Comparison of ENCODE assay signal across 8 cellular contexts in the genomic region with DNA sequence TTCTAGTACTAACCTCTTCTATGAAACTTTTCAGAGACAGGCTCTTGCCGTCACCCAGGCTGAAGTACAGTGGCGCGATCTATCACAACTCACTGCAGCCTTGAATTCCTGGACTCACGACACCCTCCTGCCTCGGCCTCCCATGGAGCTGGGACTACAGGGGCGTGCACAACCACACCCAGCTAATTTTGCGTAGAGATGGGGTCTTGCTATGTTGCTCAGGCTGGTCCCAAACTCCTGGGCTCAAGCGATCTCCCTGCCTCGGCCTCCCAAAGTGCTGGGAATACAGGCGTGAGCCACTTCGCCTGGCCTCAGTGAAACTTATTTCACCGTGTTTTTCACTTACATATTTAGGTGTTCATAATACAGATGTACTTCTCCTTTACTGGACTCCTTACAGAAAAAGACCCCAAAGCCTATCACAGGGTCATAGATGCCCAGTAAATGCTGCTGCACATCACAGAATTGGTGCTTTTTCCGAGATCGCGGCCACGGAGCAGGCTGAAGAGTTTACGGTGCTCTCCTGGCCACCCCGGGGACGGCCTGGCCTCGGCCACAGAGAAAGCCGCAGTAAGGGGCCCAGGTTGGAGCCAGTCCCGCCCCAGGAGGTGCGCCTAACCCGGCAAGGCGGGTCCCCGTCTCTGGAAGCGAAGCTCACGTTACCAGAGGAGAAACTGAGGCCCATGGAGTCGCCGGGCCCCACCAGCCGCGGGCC. TPM values are rescaled to one million over a fixed set of nuclear protein-coding genes. Genes with fewer than 3 reads are reported as not detected.
DNase-seq lines count a peak whose midpoint lies in the region; ATAC-seq, FAIRE-seq and TF ChIP-seq lines count a peak whose summit lies in the region.

No MANE protein-coding gene starts in this region.

- TF ChIP-seq EP300 in HepG2 (IDR thresholded peaks at IDR 0.05; ENCODE audit: low read depth in 2 of 2, low read length in 2 of 2) = no peak
- no peak for TF ChIP-seq EP300 in HepG2 (CRISPR knock-in tag; IDR thresholded peaks at IDR 0.05; ENCODE audit: borderline replicate concordance)

- H3K4me3 ChIP-seq in BJ (ENCODE audit: low read depth, low read length) = peak overlapping the region; percentile 90
- H3K4me3 ChIP-seq in HepG2 (replicated peaks in 1 of 3; ENCODE audit: insufficient read depth in 1 of 3, low read depth in 2 of 3, low read length in 3 of 3) = peak overlapping the region; percentile 87 to 96 (median 94)

- peak overlapping the region; percentile 99 for H3K9ac ChIP-seq in HepG2 (ENCODE audit: insufficient read depth, low read depth, low read length)

- POLR2A ChIA-PET in BJ (lab: Charles Lee) (interaction anchor here (1.0 kb wide), 1 partner anchor 18 kb away, joined by 12 read pairs; no protein-coding TSS in a partner anchor), HepG2 (lab: Yijun Ruan, JAX) (interaction anchor here (0.6 to 2.4 kb wide), 11 partner anchors 9 to 73 kb away, joined by 3 to 17 read pairs (median 8); a partner anchor contains a TSS)

- 2% methylated on average over 13 of the region's 32 CpGs for WGBS in HepG2 (ENCODE audit: low lambda C conversion rate)

- intact Hi-C loops in HepG2 (cut with micrococcal nuclease; ENCODE audit: unreplicated experiment) = no loop called here

- no peak for TF ChIP-seq CTCF in BJ (IDR thresholded peaks at IDR 0.05; ENCODE audit: insufficient read depth, low read depth, low read length)
- TF ChIP-seq CTCF in brain (conservative IDR thresholded peaks at IDR 0.05) = no peak
- no peak for TF ChIP-seq CTCF in HepG2 (CRISPR knock-in tag; IDR thresholded peaks at IDR 0.05)
- TF ChIP-seq CTCF in type B pancreatic cell (conservative IDR thresholded peaks at IDR 0.05) = no peak

- peaks cover 3% of the 10 kb centered on the region; the same call in 1 of the 2 replicates for H4K20me1 ChIP-seq in HepG2 (ENCODE audit: insufficient read depth, low read length)

- H3K4me2 ChIP-seq in HepG2 (ENCODE audit: low read depth, low read length) = peak overlapping the region; percentile 86

- H3K9me3 Mint-ChIP-seq in brain (peaks cover 0 to 7% (median 3%) of the 10 kb centered on the region in 5 experiments), type B pancreatic cell (peaks cover 6% of the 10 kb centered on the region)

- peaks cover 15% of the 10 kb centered on the region for H3K36me3 ChIP-seq in BJ (ENCODE audit: control insufficient read depth, insufficient read depth, low read length)
- peaks cover 12 to 24% of the 10 kb centered on the region in 2 experiments for H3K36me3 ChIP-seq in HepG2 (replicated peaks in 1 of 2; ENCODE audit: control insufficient read depth in 1 of 2, insufficient read depth in 2 of 2, low read length in 2 of 2)

- H3K27ac Mint-ChIP-seq in brain = peak overlapping the region; percentile 87 to 98 (median 97)
- H3K27ac Mint-ChIP-seq in type B pancreatic cell = peak overlapping the region; percentile 93

- H2AFZ ChIP-seq in HepG2 (ENCODE audit: low read length) = no peak overlapping the region

- H3K4me3 Mint-ChIP-seq in brain (peak overlapping the region; percentile 90 to 96 (median 95)), type B pancreatic cell (peak overlapping the region; percentile 93)

- TSS peak; percentile 86 for BruUV-seq in HepG2 (replicated peaks; lab: Mats Ljungman, UMichigan)

- H3K36me3 Mint-ChIP-seq in brain (peaks cover 32% of the 10 kb centered on the region), type B pancreatic cell (peaks cover 8% of the 10 kb centered on the region)

- TF ChIP-seq POLR2A in HepG2 (IDR thresholded peaks at IDR 0.05; ENCODE audit: insufficient read depth in 1 of 2, low read depth in 2 of 2, low read length in 2 of 2) = no peak

- CTCF ChIA-PET in BJ (lab: Yijun Ruan, JAX) (interaction anchor here (0.9 to 1.5 kb wide), 3 partner anchors 21 to 148 kb away, joined by 3 read pairs; no protein-coding TSS in a partner anchor), HepG2 (lab: Yijun Ruan, JAX; ENCODE audit: low intra/inter-chr PET ratio, low total read pairs) (no interaction called here)

- no peak for DNase-seq in BJ (ENCODE audit: low read depth)
- DNase-seq in KBM-7 = peak; percentile 37
- DNase-seq in HepG2 (ENCODE audit: low spot score) = peak; percentile 30
- no peak for DNase-seq in type B pancreatic cell (ENCODE audit: extremely low spot score, unreplicated experiment)
- DNase-seq in stimulated activated CD4-positive, alpha-beta T cell treated with anti-CD3 and anti-CD28 coated beads, Interleukin-2, amount 100 ng/mL, for 24 hours = no peak
- DNase-seq in NCI-H1048 (lab: John Stamatoyannopoulos, UW) = no peak

- H3K27me3 ChIP-seq in BJ (ENCODE audit: control insufficient read depth, insufficient read depth, low read length) = no peaks in the 10 kb centered on the region
- H3K27me3 ChIP-seq in HepG2 (ENCODE audit: control insufficient read depth in 1 of 2, insufficient read depth in 2 of 2, low read length in 2 of 2) = peaks cover 0 to 4% of the 10 kb centered on the region in 2 experiments; a peak in 1 of 5 replicates

- in situ Hi-C loops in KBM-7 (cut with MboI; ENCODE audit: low pct_unique_long_range_greater_than_20kb, low sequenced_read_pairs) (no loop called here), HepG2 (cut with HindIII; ENCODE audit: extremely low pct_ligation_motif_present, low pct_unique_long_range_greater_than_20kb) (no loop called here)

- H3K27me3 Mint-ChIP-seq in brain (peaks cover 6% of the 10 kb centered on the region), type B pancreatic cell (no peaks in the 10 kb centered on the region)

- no peak for TF ChIP-seq RAD21 in HepG2 (CRISPR knock-in tag; IDR thresholded peaks at IDR 0.05)

- no peaks in the 10 kb centered on the region for H3K9me3 ChIP-seq in HepG2 (ENCODE audit: low read length)

- ATAC-seq in GM19452 (IDR thresholded peaks at IDR 0.05; ENCODE audit: unreplicated experiment) (peak; percentile 27), HepG2 (peak; percentile 39)

- peak; percentile 72 for FAIRE-seq in HepG2 (lab: Jason Lieb, UNC)

- peak overlapping the region; percentile 82 for H3K27ac ChIP-seq in HepG2 (ENCODE audit: extremely low read length, insufficient read depth, low read length)

- peaks cover 45% of the 10 kb centered on the region for H3K4me1 ChIP-seq in HepG2 (ENCODE audit: insufficient read depth, low read length)

- H3K79me2 ChIP-seq in HepG2 (ENCODE audit: insufficient read depth, low read length) = peaks cover 24% of the 10 kb centered on the region

- H3K4me1 Mint-ChIP-seq in brain (peaks cover 30% of the 10 kb centered on the region), type B pancreatic cell (ENCODE audit: unreplicated experiment) (peaks cover 13% of the 10 kb centered on the region)

RNA-seq across cellular contexts. Expression of a gene that starts 0.6 kb away (rescaled TPM):
- polyA plus RNA-seq in BJ (2011; rRNA removed) (40.6 and 63.7 TPM in 2 replicates), brain (ENCODE audit: insufficient read depth, low read depth, low replicate concordance) (25.0 TPM), HepG2 (2011; rRNA removed) (43.4 and 51.8 TPM in 2 replicates)
- polyA minus RNA-seq in BJ (2011; rRNA and poly(A)+ RNA removed) = 75.3 and 123 TPM in 2 replicates
- total RNA-seq in HepG2 (2016; rRNA removed; fragmentation: Illumina TruSeq; extraction: Trizol) (17.7 and 47.2 TPM in 2 replicates), type B pancreatic cell (ENCODE audit: low replicate concordance) (45.9 and 55.8 TPM in 2 replicates)
- total RNA-seq in HepG2 (2016; cell fraction: cytosol; rRNA removed; fragmentation: Illumina TruSeq; extraction: Trizol; ENCODE audit: low read depth) = 15.6 and 16.0 TPM in 2 replicates
- 18.0 and 45.6 TPM in 2 replicates for total RNA-seq in HepG2 (2016; cell fraction: insoluble cytoplasmic fraction; rRNA removed; fragmentation: Illumina TruSeq; extraction: Trizol)
- 19.6 and 21.4 TPM in 2 replicates for total RNA-seq in HepG2 (2016; cell fraction: membrane; rRNA removed; fragmentation: Illumina TruSeq; extraction: Trizol)
- total RNA-seq in HepG2 (2016; cell fraction: nucleus; rRNA removed; fragmentation: Illumina TruSeq; extraction: Trizol) = 39.7 and 53.4 TPM in 2 replicates
- polyA plus RNA-seq in HepG2 (2011; cell fraction: cytosol; rRNA removed) = 34.9 and 60.3 TPM in 2 replicates
- 48.6 and 49.4 TPM in 2 replicates for polyA plus RNA-seq in HepG2 (2011; cell fraction: nucleus; rRNA removed)
- 20.5 and 28.9 TPM in 2 replicates for polyA plus RNA-seq in HepG2 (2012)
- polyA plus RNA-seq in HepG2 (2016; cell fraction: cytosol; fragmentation: Illumina TruSeq; extraction: Trizol; ENCODE audit: low read depth) = 5.7 and 6.6 TPM in 2 replicates
- polyA plus RNA-seq in HepG2 (2016; cell fraction: insoluble cytoplasmic fraction; fragmentation: Illumina TruSeq; extraction: Trizol; ENCODE audit: low read depth) = 12.8 and 15.1 TPM in 2 replicates
- 8.4 and 11.1 TPM in 2 replicates for polyA plus RNA-seq in HepG2 (2016; cell fraction: membrane; fragmentation: Illumina TruSeq; extraction: Trizol; ENCODE audit: low read depth)
- 59.0 and 65.3 TPM in 2 replicates for polyA plus RNA-seq in HepG2 (2016; cell fraction: nucleus; fragmentation: Illumina TruSeq; extraction: Trizol; ENCODE audit: insufficient read depth, low read depth)
- polyA minus RNA-seq in HepG2 (2011; rRNA and poly(A)+ RNA removed; ENCODE audit: low replicate concordance) = 93.7 and 149 TPM in 2 replicates
- 63.0 and 87.1 TPM in 2 replicates for polyA minus RNA-seq in HepG2 (2011; cell fraction: cytosol; rRNA and poly(A)+ RNA removed)
- polyA minus RNA-seq in HepG2 (2011; cell fraction: nucleus; rRNA and poly(A)+ RNA removed) = 28.2 and 35.2 TPM in 2 replicates

RNA-seq across cellular contexts. Expression of a gene that starts 20.3 kb away (rescaled TPM):
- polyA plus RNA-seq in BJ (2011; rRNA removed) = 65.2 and 89.6 TPM in 2 replicates
- 29.9 and 52.5 TPM in 2 replicates for polyA minus RNA-seq in BJ (2011; rRNA and poly(A)+ RNA removed)
- polyA plus RNA-seq in brain (ENCODE audit: insufficient read depth, low read depth, low replicate concordance) = 66.4 TPM
- total RNA-seq in HepG2 (2016; rRNA removed; fragmentation: Illumina TruSeq; extraction: Trizol) = 22.1 and 24.3 TPM in 2 replicates
- total RNA-seq in HepG2 (2016; cell fraction: cytosol; rRNA removed; fragmentation: Illumina TruSeq; extraction: Trizol; ENCODE audit: low read depth) = 46.0 and 47.6 TPM in 2 replicates
- total RNA-seq in HepG2 (2016; cell fraction: insoluble cytoplasmic fraction; rRNA removed; fragmentation: Illumina TruSeq; extraction: Trizol) = 17.6 and 24.7 TPM in 2 replicates
- 71.6 and 76.1 TPM in 2 replicates for total RNA-seq in HepG2 (2016; cell fraction: membrane; rRNA removed; fragmentation: Illumina TruSeq; extraction: Trizol)
- 13.2 and 14.6 TPM in 2 replicates for total RNA-seq in HepG2 (2016; cell fraction: nucleus; rRNA removed; fragmentation: Illumina TruSeq; extraction: Trizol)
- 38.2 and 38.3 TPM in 2 replicates for polyA plus RNA-seq in HepG2 (2011; rRNA removed)
- 26.3 and 36.9 TPM in 2 replicates for polyA plus RNA-seq in HepG2 (2011; cell fraction: cytosol; rRNA removed)
- 18.9 and 21.3 TPM in 2 replicates for polyA plus RNA-seq in HepG2 (2011; cell fraction: nucleus; rRNA removed)
- 17.2 and 21.1 TPM in 2 replicates for polyA plus RNA-seq in HepG2 (2012)
- polyA plus RNA-seq in HepG2 (2016; cell fraction: cytosol; fragmentation: Illumina TruSeq; extraction: Trizol; ENCODE audit: low read depth) = 67.1 and 73.8 TPM in 2 replicates
- polyA plus RNA-seq in HepG2 (2016; cell fraction: insoluble cytoplasmic fraction; fragmentation: Illumina TruSeq; extraction: Trizol; ENCODE audit: low read depth) = 26.5 and 34.4 TPM in 2 replicates
- polyA plus RNA-seq in HepG2 (2016; cell fraction: membrane; fragmentation: Illumina TruSeq; extraction: Trizol; ENCODE audit: low read depth) = 87.1 and 87.3 TPM in 2 replicates
- polyA plus RNA-seq in HepG2 (2016; cell fraction: nucleus; fragmentation: Illumina TruSeq; extraction: Trizol; ENCODE audit: insufficient read depth, low read depth) = 31.2 and 33.1 TPM in 2 replicates
- 47.1 and 98.7 TPM in 2 replicates for polyA minus RNA-seq in HepG2 (2011; rRNA and poly(A)+ RNA removed; ENCODE audit: low replicate concordance)
- polyA minus RNA-seq in HepG2 (2011; cell fraction: cytosol; rRNA and poly(A)+ RNA removed) = 17.2 and 21.1 TPM in 2 replicates
- 13.4 and 13.7 TPM in 2 replicates for polyA minus RNA-seq in HepG2 (2011; cell fraction: nucleus; rRNA and poly(A)+ RNA removed)
- total RNA-seq in type B pancreatic cell (ENCODE audit: low replicate concordance) = 32.8 and 37.7 TPM in 2 replicates

RNA-seq across cellular contexts. Expression of a gene that starts 46.5 kb away (rescaled TPM):
- polyA plus RNA-seq in BJ (2011; rRNA removed) (not detected in 2 replicates), brain (ENCODE audit: insufficient read depth, low read depth, low replicate concordance) (4.0 TPM), HepG2 (2011; rRNA removed) (60.1 and 66.2 TPM in 2 replicates)
- not detected in 2 replicates for polyA minus RNA-seq in BJ (2011; rRNA and poly(A)+ RNA removed)
- total RNA-seq in HepG2 (2016; rRNA removed; fragmentation: Illumina TruSeq; extraction: Trizol) (17.2 and 51.6 TPM in 2 replicates), type B pancreatic cell (ENCODE audit: low replicate concordance) (27.8 and 35.6 TPM in 2 replicates)
- total RNA-seq in HepG2 (2016; cell fraction: cytosol; rRNA removed; fragmentation: Illumina TruSeq; extraction: Trizol; ENCODE audit: low read depth) = 27.0 and 29.0 TPM in 2 replicates
- total RNA-seq in HepG2 (2016; cell fraction: insoluble cytoplasmic fraction; rRNA removed; fragmentation: Illumina TruSeq; extraction: Trizol) = 18.9 and 53.8 TPM in 2 replicates
- 21.9 and 22.1 TPM in 2 replicates for total RNA-seq in HepG2 (2016; cell fraction: membrane; rRNA removed; fragmentation: Illumina TruSeq; extraction: Trizol)
- total RNA-seq in HepG2 (2016; cell fraction: nucleus; rRNA removed; fragmentation: Illumina TruSeq; extraction: Trizol) = 81.2 and 99.5 TPM in 2 replicates
- polyA plus RNA-seq in HepG2 (2011; cell fraction: cytosol; rRNA removed) = 5.9 and 8.8 TPM in 2 replicates
- 568 and 629 TPM in 2 replicates for polyA plus RNA-seq in HepG2 (2011; cell fraction: nucleus; rRNA removed)
- 128 and 152 TPM in 2 replicates for polyA plus RNA-seq in HepG2 (2012)
- 6.4 and 8.2 TPM in 2 replicates for polyA plus RNA-seq in HepG2 (2016; cell fraction: cytosol; fragmentation: Illumina TruSeq; extraction: Trizol; ENCODE audit: low read depth)
- polyA plus RNA-seq in HepG2 (2016; cell fraction: insoluble cytoplasmic fraction; fragmentation: Illumina TruSeq; extraction: Trizol; ENCODE audit: low read depth) = 30.7 and 38.6 TPM in 2 replicates
- 8.2 and 12.6 TPM in 2 replicates for polyA plus RNA-seq in HepG2 (2016; cell fraction: membrane; fragmentation: Illumina TruSeq; extraction: Trizol; ENCODE audit: low read depth)
- 647 and 722 TPM in 2 replicates for polyA plus RNA-seq in HepG2 (2016; cell fraction: nucleus; fragmentation: Illumina TruSeq; extraction: Trizol; ENCODE audit: insufficient read depth, low read depth)
- 6.4 and 30.3 TPM in 2 replicates for polyA minus RNA-seq in HepG2 (2011; rRNA and poly(A)+ RNA removed; ENCODE audit: low replicate concordance)
- 11.7 and 11.8 TPM in 2 replicates for polyA minus RNA-seq in HepG2 (2011; cell fraction: cytosol; rRNA and poly(A)+ RNA removed)
- 59.6 and 87.7 TPM in 2 replicates for polyA minus RNA-seq in HepG2 (2011; cell fraction: nucleus; rRNA and poly(A)+ RNA removed)

RNA-seq across cellular contexts. Expression of a gene that starts 55.7 kb away (rescaled TPM):
- polyA plus RNA-seq in BJ (2011; rRNA removed) (12.4 and 18.8 TPM in 2 replicates), brain (ENCODE audit: insufficient read depth, low read depth, low replicate concordance) (61.2 TPM), HepG2 (2011; rRNA removed) (16.0 and 18.6 TPM in 2 replicates)
- 21.3 and 25.0 TPM in 2 replicates for polyA minus RNA-seq in BJ (2011; rRNA and poly(A)+ RNA removed)
- total RNA-seq in HepG2 (2016; rRNA removed; fragmentation: Illumina TruSeq; extraction: Trizol) (69.4 and 93.4 TPM in 2 replicates), type B pancreatic cell (ENCODE audit: low replicate concordance) (68.0 and 86.8 TPM in 2 replicates)
- total RNA-seq in HepG2 (2016; cell fraction: cytosol; rRNA removed; fragmentation: Illumina TruSeq; extraction: Trizol; ENCODE audit: low read depth) = 29.9 and 35.0 TPM in 2 replicates
- total RNA-seq in HepG2 (2016; cell fraction: insoluble cytoplasmic fraction; rRNA removed; fragmentation: Illumina TruSeq; extraction: Trizol) = 68.0 and 83.9 TPM in 2 replicates
- 26.8 and 29.8 TPM in 2 replicates for total RNA-seq in HepG2 (2016; cell fraction: membrane; rRNA removed; fragmentation: Illumina TruSeq; extraction: Trizol)
- 55.8 and 62.8 TPM in 2 replicates for total RNA-seq in HepG2 (2016; cell fraction: nucleus; rRNA removed; fragmentation: Illumina TruSeq; extraction: Trizol)
- polyA plus RNA-seq in HepG2 (2011; cell fraction: cytosol; rRNA removed) = 11.7 and 16.5 TPM in 2 replicates
- 12.5 and 14.6 TPM in 2 replicates for polyA plus RNA-seq in HepG2 (2011; cell fraction: nucleus; rRNA removed)
- 30.4 and 30.5 TPM in 2 replicates for polyA plus RNA-seq in HepG2 (2012)
- polyA plus RNA-seq in HepG2 (2016; cell fraction: cytosol; fragmentation: Illumina TruSeq; extraction: Trizol; ENCODE audit: low read depth) = 2.1 and 2.4 TPM in 2 replicates
- 54.0 and 59.8 TPM in 2 replicates for polyA plus RNA-seq in HepG2 (2016; cell fraction: insoluble cytoplasmic fraction; fragmentation: Illumina TruSeq; extraction: Trizol; ENCODE audit: low read depth)
- 6.2 and 7.3 TPM in 2 replicates for polyA plus RNA-seq in HepG2 (2016; cell fraction: membrane; fragmentation: Illumina TruSeq; extraction: Trizol; ENCODE audit: low read depth)
- 62.5 and 70.0 TPM in 2 replicates for polyA plus RNA-seq in HepG2 (2016; cell fraction: nucleus; fragmentation: Illumina TruSeq; extraction: Trizol; ENCODE audit: insufficient read depth, low read depth)
- 27.5 and 49.4 TPM in 2 replicates for polyA minus RNA-seq in HepG2 (2011; rRNA and poly(A)+ RNA removed; ENCODE audit: low replicate concordance)
- polyA minus RNA-seq in HepG2 (2011; cell fraction: cytosol; rRNA and poly(A)+ RNA removed) = 27.1 and 30.7 TPM in 2 replicates
- polyA minus RNA-seq in HepG2 (2011; cell fraction: nucleus; rRNA and poly(A)+ RNA removed) = 31.3 and 44.1 TPM in 2 replicates

Comparison
In these comparisons a context has a peak if more than half of its experiments do, and no peak if none do; other contexts are left out.
1. DNase-seq: peak in KBM-7 (single experiment) and HepG2 (single experiment); none in BJ (single experiment), type B pancreatic cell (single experiment), stimulated activated CD4-positive, alpha-beta T cell treated with anti-CD3 and anti-CD28 coated beads, Interleukin-2, amount 100 ng/mL, for 24 hours (0 of 2) and NCI-H1048 (single experiment).